In genomic region chr17:77942111-77942988, GRCh38 we compare ENCODE assay signal across 1 cellular context.
TF ChIP-seq lines count a peak whose summit lies in the region.

No MANE protein-coding gene starts in this region.

TF ChIP-seq in HepG2, 621 proteins besides CTCF, POLR2A, EP300 and RAD21 (continued from another document):
- TF ChIP-seq GATAD2A (CRISPR knock-in tag; IDR thresholded peaks at IDR 0.05), result peak; percentile 65
